In the genomic region with DNA sequence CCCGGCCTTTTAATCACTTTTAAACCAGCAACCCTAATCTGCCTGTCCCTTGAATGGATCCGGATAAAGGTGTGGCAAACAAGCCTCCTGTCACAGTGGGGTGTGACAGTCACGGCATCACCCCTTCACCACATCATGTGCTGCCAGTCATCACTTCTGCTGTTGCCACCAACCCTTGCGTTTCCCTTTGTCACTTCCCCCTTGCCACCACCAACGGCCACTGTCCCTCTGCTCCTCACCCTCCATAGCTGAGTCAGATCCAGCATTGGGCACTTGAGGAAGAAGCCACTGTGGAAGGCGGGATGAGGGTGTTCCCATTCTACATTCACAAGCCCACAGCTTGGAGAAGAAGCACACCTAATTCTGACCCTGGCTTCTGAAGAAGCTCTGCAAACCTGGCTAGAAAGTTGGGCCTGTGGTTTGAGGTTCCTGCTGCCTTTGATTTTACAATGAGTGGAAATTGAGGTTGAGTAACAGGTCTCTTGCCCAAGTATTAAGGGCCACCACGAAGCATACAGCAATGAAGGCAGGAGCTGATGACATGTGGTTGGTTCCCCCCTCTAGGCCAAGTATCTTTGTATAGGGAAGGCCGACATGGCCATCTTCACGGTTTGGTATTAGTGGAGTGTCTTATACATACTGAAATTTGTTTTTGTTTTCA, we compare ENCODE assay signal across 9 cellular contexts. TPM values are rescaled to one million over a fixed set of nuclear protein-coding genes. Genes with fewer than 3 reads are reported as not detected.
DNase-seq lines count a peak whose midpoint lies in the region; ATAC-seq, FAIRE-seq and TF ChIP-seq lines count a peak whose summit lies in the region.
"Had no signal": no experiment of that assay in that cellular context is flagged by ENCODE, and none has a peak within 500 bp of the region (broad histone marks: within the 10 kb centered on the region; RNA-seq: fewer than 3 reads in every experiment).

No MANE protein-coding gene starts in this region.

- H3K27me3 ChIP-seq in pancreas (no peaks in the 10 kb centered on the region), brain microvascular endothelial cell (replicated peaks) (no peaks in the 10 kb centered on the region)

- H3K36me3 Mint-ChIP-seq in activated naive CD4-positive, alpha-beta T cell treated with anti-CD3 and anti-CD28 coated beads for 36 hours (ENCODE audit: low read depth) = peaks cover 3% of the 10 kb centered on the region

- DNase-seq in SIG-M5 treated with dmso at 0.1 percent for 504 hours (lab: John Stamatoyannopoulos, UW; ENCODE audit: unreplicated experiment) (peak; percentile 99), pancreas (peak in 1 of 6 donors; percentile 54), brain microvascular endothelial cell (no peak), RCC 7860 (ENCODE audit: low spot score) (no peak), DMS 273 (lab: John Stamatoyannopoulos, UW; ENCODE audit: unreplicated experiment) (no peak), NCI-H2196 (lab: John Stamatoyannopoulos, UW; ENCODE audit: unreplicated experiment) (no peak)
- DNase-seq in activated naive CD4-positive, alpha-beta T cell treated with anti-CD3 and anti-CD28 coated beads for 36 hours = peak; percentile 73

- H3K4me1 ChIP-seq in pancreas = peaks cover 0 to 9% (median 0%) of the 10 kb centered on the region in 3 donors

- intact Hi-C loops in activated naive CD4-positive, alpha-beta T cell treated with anti-CD3 and anti-CD28 coated beads for 36 hours (cut with micrococcal nuclease) = loop anchor here (2.0 kb wide), 1 partner anchor 108 kb away; no protein-coding TSS in a partner anchor
- intact Hi-C loops in pancreas (cut with DNase I) = no loop called here

- ATAC-seq in GM18502 (IDR thresholded peaks at IDR 0.05; ENCODE audit: poor library complexity, unreplicated experiment) = peak; percentile 59
- peak in 3 of 4 donors; percentile 25 to 76 (median 74) for ATAC-seq in pancreas

- in situ Hi-C loops in brain microvascular endothelial cell (cut with HindIII; ENCODE audit: low pct_ligation_motif_present, low sequenced_read_pairs) = no loop called here

- CTCF ChIA-PET in activated naive CD4-positive, alpha-beta T cell treated with anti-CD3 and anti-CD28 coated beads for 36 hours (lab: Charles Lee) = interaction anchor here (0.7 to 0.8 kb wide), 2 partner anchors 54 to 129 kb away, joined by 3 to 5 read pairs; no protein-coding TSS in a partner anchor

- peak overlapping the region; percentile 15 for H3K27ac Mint-ChIP-seq in activated naive CD4-positive, alpha-beta T cell treated with anti-CD3 and anti-CD28 coated beads for 36 hours

- no peaks in the 10 kb centered on the region for H3K9me3 Mint-ChIP-seq in activated naive CD4-positive, alpha-beta T cell treated with anti-CD3 and anti-CD28 coated beads for 36 hours

- H3K4me1 Mint-ChIP-seq in activated naive CD4-positive, alpha-beta T cell treated with anti-CD3 and anti-CD28 coated beads for 36 hours (ENCODE audit: low read depth) = peaks cover 38% of the 10 kb centered on the region

- H3K4me3 ChIP-seq in pancreas (no peak overlapping the region), brain microvascular endothelial cell (ENCODE audit: low read depth, low read length) (no peak overlapping the region)

- no peaks in the 10 kb centered on the region for H3K27me3 Mint-ChIP-seq in activated naive CD4-positive, alpha-beta T cell treated with anti-CD3 and anti-CD28 coated beads for 36 hours (ENCODE audit: low read depth)

- WGBS in pancreas, 2 donors = 85 to 95% methylated on average over 9 of the region's 9 CpGs

- no peak overlapping the region for H3K4me3 Mint-ChIP-seq in activated naive CD4-positive, alpha-beta T cell treated with anti-CD3 and anti-CD28 coated beads for 36 hours

- no peaks in the 10 kb centered on the region for H3K36me3 ChIP-seq in pancreas
- H3K36me3 ChIP-seq in brain microvascular endothelial cell (replicated peaks) = no peaks in the 10 kb centered on the region

- H3K27ac ChIP-seq in pancreas = no peak overlapping the region
- no peak overlapping the region for H3K27ac ChIP-seq in brain microvascular endothelial cell

- TF ChIP-seq CTCF in pancreas (IDR thresholded peaks at IDR 0.05) (no peak), brain microvascular endothelial cell (IDR thresholded peaks at IDR 0.05; ENCODE audit: low read depth, low read length, missing control alignments) (no peak)

- no peaks in the 10 kb centered on the region for H3K9me3 ChIP-seq in pancreas

- FAIRE-seq in pancreas (lab: Jason Lieb, UNC) = no peak
- FAIRE-seq in RCC 7860 (lab: Jason Lieb, UNC) = no peak
- FAIRE-seq: TTC549 had no signal

RNA-seq across cellular contexts. Expression of gene DARS1, which starts 22.9 kb away (rescaled TPM):
- total RNA-seq in activated naive CD4-positive, alpha-beta T cell treated with anti-CD3 and anti-CD28 coated beads for 36 hours = 100 to 1,000 TPM; 161 to 177 TPM
- total RNA-seq in pancreas = 10 to 100 TPM; 29.8 to 41.3 (median 37.4) TPM
- polyA plus RNA-seq in pancreas = 10 to 100 TPM; 34.9 to 49.0 TPM

Comparison
In these comparisons a context has a peak if more than half of its experiments do, and no peak if none do; other contexts are left out.
1. DNase-seq: peak in SIG-M5 treated with dmso at 0.1 percent for 504 hours (single experiment) and activated naive CD4-positive, alpha-beta T cell treated with anti-CD3 and anti-CD28 coated beads for 36 hours (single experiment); none in brain microvascular endothelial cell (single experiment), RCC 7860 (single experiment), DMS 273 (single experiment) and NCI-H2196 (single experiment).